Comparison of ENCODE assay signal across 22 cellular contexts in the genomic region with DNA sequence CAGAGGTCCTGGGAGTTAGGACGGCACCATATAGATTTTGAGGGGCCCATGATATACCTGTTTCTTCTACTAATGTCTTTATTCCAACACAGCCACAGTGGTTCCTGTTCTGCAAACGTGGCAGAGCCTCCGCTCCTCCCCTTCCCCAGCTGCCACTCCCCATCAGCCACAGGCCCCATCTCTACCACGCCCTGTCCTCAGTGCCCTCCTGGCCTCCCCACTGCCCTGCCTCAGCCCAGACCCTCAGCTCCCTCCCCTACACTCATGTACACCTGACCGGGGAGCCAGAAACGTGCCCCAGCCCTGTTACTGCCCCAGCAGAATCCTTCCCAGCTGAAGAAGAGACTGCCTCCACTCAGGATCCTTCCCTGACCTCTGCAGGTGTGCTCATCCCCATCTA. TPM values are rescaled to one million over a fixed set of nuclear protein-coding genes. Genes with fewer than 3 reads are reported as not detected.
A peak's percentile ranks its signal among the peaks of the same experiment; 100 is the strongest.
DNase-seq lines count a peak whose midpoint lies in the region; ATAC-seq and TF ChIP-seq lines count a peak whose summit lies in the region.
"Had no signal": no experiment of that assay in that cellular context is flagged by ENCODE, and none has a peak within 500 bp of the region (broad histone marks: within the 10 kb centered on the region; RNA-seq: fewer than 3 reads in every experiment).

No MANE protein-coding gene starts in this region.

- no peak overlapping the region for H3K4me3 ChIP-seq in right atrium auricular region
- H3K4me3 ChIP-seq in adrenal gland, result no peak overlapping the region
- H3K4me3 ChIP-seq in uterus, result no peak overlapping the region
- H3K4me3 ChIP-seq: GM12878, SJCRH30, suprapubic skin had no signal

- no peak overlapping the region for H3K27ac Mint-ChIP-seq in mesothelial cell of epicardium
- H3K27ac Mint-ChIP-seq: activated B cell treated with CpG ODN at 0.5 μM for 24 hours; activated CD4-positive, alpha-beta memory T cell treated with anti-CD3 and anti-CD28 coated beads for 36 hours; activated naive CD8-positive, alpha-beta T cell treated with anti-CD3 and anti-CD28 coated beads for 36 hours; CD4-positive, alpha-beta T cell had no signal

- H3K36me3 ChIP-seq in right atrium auricular region (no peaks in the 10 kb centered on the region), adrenal gland (replicated peaks in 1 of 2) (no peaks in the 10 kb centered on the region), uterus (no peaks in the 10 kb centered on the region)
- H3K36me3 ChIP-seq: SJCRH30, suprapubic skin had no signal

- no peaks in the 10 kb centered on the region for H3K36me3 Mint-ChIP-seq in mesothelial cell of epicardium
- H3K36me3 Mint-ChIP-seq: activated CD4-positive, alpha-beta memory T cell treated with anti-CD3 and anti-CD28 coated beads for 36 hours; activated naive CD8-positive, alpha-beta T cell treated with anti-CD3 and anti-CD28 coated beads for 36 hours; brain had no signal

- DNase-seq in cardiac septum (ENCODE audit: low spot score) (peak; percentile 29), right atrium auricular region (ENCODE audit: low spot score) (no peak), adrenal gland (peak in 5 of 7 donors; percentile 0 to 23 (median 3)), mesothelial cell of epicardium (ENCODE audit: low spot score in 2 of 2, unreplicated experiment in 2 of 2) (peak; percentile 2 to 21), uterus (peak; percentile 4 to 6)
- DNase-seq: activated B cell treated with CpG ODN at 0.5 μM for 24 hours; activated naive CD8-positive, alpha-beta T cell treated with anti-CD3 and anti-CD28 coated beads for 36 hours; DMS79; glutamatergic neuron; NCI-H187; NCI-H226; stimulated activated CD4-positive, alpha-beta T cell treated with anti-CD3 and anti-CD28 coated beads, Interleukin-15, amount 100 ng/mL, for 24 hours had no signal

- H3K9me3 ChIP-seq in right atrium auricular region (no peaks in the 10 kb centered on the region), adrenal gland (replicated peaks in 1 of 3) (no peaks in the 10 kb centered on the region), uterus (no peaks in the 10 kb centered on the region)
- H3K9me3 ChIP-seq: suprapubic skin had no signal

- peaks cover 65% of the 10 kb centered on the region for H3K27me3 Mint-ChIP-seq in mesothelial cell of epicardium (ENCODE audit: low read depth)

- no peak for TF ChIP-seq POLR2A in adrenal gland (IDR thresholded peaks at IDR 0.05)
- TF ChIP-seq POLR2A in uterus (IDR thresholded peaks at IDR 0.05), result no peak

- intact Hi-C loops in cardiac septum (cut with DNase I), result no loop called here
- intact Hi-C loops in adrenal gland (cut with DNase I), result no loop called here
- intact Hi-C loops in uterus (cut with DNase I; ENCODE audit: low total_unique reads), result no loop called here

- no peaks in the 10 kb centered on the region for H3K9me3 Mint-ChIP-seq in mesothelial cell of epicardium
- H3K9me3 Mint-ChIP-seq: CD4-positive, alpha-beta T cell had no signal

- no peaks in the 10 kb centered on the region for H3K4me1 Mint-ChIP-seq in mesothelial cell of epicardium
- H3K4me1 Mint-ChIP-seq: activated B cell treated with CpG ODN at 0.5 μM for 24 hours; activated naive CD8-positive, alpha-beta T cell treated with anti-CD3 and anti-CD28 coated beads for 36 hours had no signal

- WGBS in adrenal gland, 4 donors, result 61 to 70% (median 62%) methylated on average over 6 of the region's 6 CpGs

- H3K27me3 ChIP-seq in right atrium auricular region (no peaks in the 10 kb centered on the region), adrenal gland (peaks cover 5% of the 10 kb centered on the region), uterus (no peaks in the 10 kb centered on the region)

- ATAC-seq in HG02588 (IDR thresholded peaks at IDR 0.05; ENCODE audit: unreplicated experiment), result no peak
- ATAC-seq in GM21576 (IDR thresholded peaks at IDR 0.05; ENCODE audit: unreplicated experiment), result no peak
- ATAC-seq: GM12878 had no signal

- H3K27ac ChIP-seq in right atrium auricular region, result no peak overlapping the region
- no peak overlapping the region for H3K27ac ChIP-seq in adrenal gland
- no peak overlapping the region for H3K27ac ChIP-seq in uterus
- H3K27ac ChIP-seq: SJCRH30, suprapubic skin had no signal

- TF ChIP-seq CTCF in right atrium auricular region (IDR thresholded peaks at IDR 0.05) (no peak), adrenal gland (IDR thresholded peaks at IDR 0.05) (no peak), mesothelial cell of epicardium (IDR thresholded peaks at IDR 0.05; ENCODE audit: unreplicated experiment) (no peak), uterus (IDR thresholded peaks at IDR 0.05) (no peak)

- no peak overlapping the region for H3K4me3 Mint-ChIP-seq in mesothelial cell of epicardium
- H3K4me3 Mint-ChIP-seq: activated B cell treated with CpG ODN at 0.5 μM for 24 hours; activated CD4-positive, alpha-beta memory T cell treated with anti-CD3 and anti-CD28 coated beads for 36 hours; activated naive CD8-positive, alpha-beta T cell treated with anti-CD3 and anti-CD28 coated beads for 36 hours; brain; CD4-positive, alpha-beta T cell had no signal

- H3K4me1 ChIP-seq in right atrium auricular region (no peaks in the 10 kb centered on the region), adrenal gland (replicated peaks in 1 of 2) (no peaks in the 10 kb centered on the region), uterus (no peaks in the 10 kb centered on the region)
- H3K4me1 ChIP-seq: SJCRH30, suprapubic skin had no signal

RNA-seq across cellular contexts. Expression of gene RBFOX3, which starts 11.9 kb away (rescaled TPM):
- total RNA-seq in cardiac septum (not detected), right atrium auricular region (not detected), adrenal gland (under 1 TPM in 1 of 8 donors, not detected in 7; 0.16 TPM), mesothelial cell of epicardium (0.11 to 0.20 TPM in 2 of 3 replicates, not detected in the other), uterus (1 to 10 TPM in 3 of 4 donors, under 1 TPM in 1; 0.69 to 5.3 (median 2.7) TPM)
- polyA plus RNA-seq in adrenal gland, result 1 to 10 TPM in 1 of 3 donors, under 1 TPM in 2; 0.29 to 1.3 (median 0.30) TPM
- total RNA-seq: activated CD4-positive, alpha-beta memory T cell treated with anti-CD3 and anti-CD28 coated beads for 36 hours; activated naive CD8-positive, alpha-beta T cell treated with anti-CD3 and anti-CD28 coated beads for 36 hours; CD4-positive, alpha-beta T cell; GM12878; liver; suprapubic skin; T-helper 2 cell treated with Interferon-gamma antibody and Interleukin-4, amounts not matched to agents 100 ng/mL and 5 ng/mL, for 36 hours had no signal
